Comparison of ENCODE assay signal across 10 cellular contexts in genomic region chr18:66872277-66872676, GRCh38.
A peak's percentile ranks its signal among the peaks of the same experiment; 100 is the strongest.
DNase-seq lines count a peak whose midpoint lies in the region; TF ChIP-seq lines count a peak whose summit lies in the region.
"Had no signal": no experiment of that assay in that cellular context is flagged by ENCODE, and none has a peak within 500 bp of the region (broad histone marks: within the 10 kb centered on the region; RNA-seq: fewer than 3 reads in every experiment).

No MANE protein-coding gene starts in this region.

- H3K36me3 ChIP-seq in Caco-2 (ENCODE audit: control insufficient read depth, insufficient read depth, low read length): no peaks in the 10 kb centered on the region

- no peak overlapping the region for H3K27ac Mint-ChIP-seq in osteocyte (ENCODE audit: unreplicated experiment)
- H3K27ac Mint-ChIP-seq in immature natural killer cell: no peak overlapping the region
- no peak overlapping the region for H3K27ac Mint-ChIP-seq in Caco-2 (ENCODE audit: unreplicated experiment)
- H3K27ac Mint-ChIP-seq: IgD-negative memory B cell had no signal

- no TSS peak for BruUV-seq in Caco-2 (replicated peaks; lab: Mats Ljungman, UMichigan)

- intact Hi-C loops in Caco-2 (cut with micrococcal nuclease; ENCODE audit: unreplicated experiment): no loop called here

- H3K4me1 Mint-ChIP-seq in osteocyte (ENCODE audit: unreplicated experiment) (no peaks in the 10 kb centered on the region), immature natural killer cell (no peaks in the 10 kb centered on the region), Caco-2 (ENCODE audit: low read depth, unreplicated experiment) (no peaks in the 10 kb centered on the region)
- H3K4me1 Mint-ChIP-seq: IgD-negative memory B cell had no signal

- TF ChIP-seq CTCF in cardiac fibroblast (IDR thresholded peaks at IDR 0.05; ENCODE audit: low read depth, low read length) (no peak), osteocyte (IDR thresholded peaks at IDR 0.05) (peak; percentile 54), Caco-2 (IDR thresholded peaks at IDR 0.05; ENCODE audit: insufficient read depth in 1 of 2, low read depth in 1 of 2, low read length in 1 of 2, severe bottlenecking in 1 of 2, unreplicated experiment in 1 of 2) (no peak)

- H3K27me3 ChIP-seq in Caco-2 (replicated peaks; ENCODE audit: control insufficient read depth, insufficient read depth, low read length): no peaks in the 10 kb centered on the region

- H3K27me3 Mint-ChIP-seq in osteocyte (ENCODE audit: unreplicated experiment): peaks cover 12% of the 10 kb centered on the region
- no peaks in the 10 kb centered on the region for H3K27me3 Mint-ChIP-seq in immature natural killer cell (ENCODE audit: low read depth in 3 of 3)
- H3K27me3 Mint-ChIP-seq in Caco-2 (ENCODE audit: insufficient read depth, unreplicated experiment): no peaks in the 10 kb centered on the region
- H3K27me3 Mint-ChIP-seq: IgD-negative memory B cell had no signal

- no peaks in the 10 kb centered on the region for H3K4me1 ChIP-seq in Caco-2

- DNase-seq in Jurkat, Clone E6-1 (ENCODE audit: low read depth, low spot score): peak; percentile 2
- peak; percentile 7 for DNase-seq in NCI-H345 (lab: John Stamatoyannopoulos, UW)
- DNase-seq in cardiac fibroblast (ENCODE audit: low read depth in 2 of 2): peak; percentile 29
- DNase-seq in osteocyte (ENCODE audit: extremely low spot score, unreplicated experiment): no peak
- no peak for DNase-seq in DMS114 treated with DMSO at 0.1 percent for 48 hours (lab: John Stamatoyannopoulos, UW; ENCODE audit: unreplicated experiment)
- no peak for DNase-seq in immature natural killer cell
- DNase-seq in Caco-2: no peak
- DNase-seq: substantia nigra had no signal

- POLR2A ChIA-PET in Caco-2 (lab: Charles Lee): no interaction called here

- CTCF ChIA-PET in Caco-2 (lab: Charles Lee): no interaction called here

- H3K9me3 Mint-ChIP-seq in osteocyte (ENCODE audit: unreplicated experiment) (no peaks in the 10 kb centered on the region), immature natural killer cell (peaks cover 0 to 12% (median 7%) of the 10 kb centered on the region in 6 donors), Caco-2 (ENCODE audit: unreplicated experiment) (no peaks in the 10 kb centered on the region)
- H3K9me3 Mint-ChIP-seq: IgD-negative memory B cell had no signal

- H3K36me3 Mint-ChIP-seq in osteocyte (ENCODE audit: unreplicated experiment): no peaks in the 10 kb centered on the region
- H3K36me3 Mint-ChIP-seq in immature natural killer cell: no peaks in the 10 kb centered on the region
- H3K36me3 Mint-ChIP-seq in Caco-2 (ENCODE audit: insufficient read depth, unreplicated experiment): no peaks in the 10 kb centered on the region
- H3K36me3 Mint-ChIP-seq: IgD-negative memory B cell had no signal

- H3K4me3 Mint-ChIP-seq in osteocyte (ENCODE audit: unreplicated experiment) (no peak overlapping the region), immature natural killer cell (no peak overlapping the region), Caco-2 (ENCODE audit: unreplicated experiment) (no peak overlapping the region)
- H3K4me3 Mint-ChIP-seq: IgD-negative memory B cell had no signal

- no peak overlapping the region for H3K4me3 ChIP-seq in Jurkat, Clone E6-1 (ENCODE audit: low read length)
- no peak overlapping the region for H3K4me3 ChIP-seq in cardiac fibroblast (replicated peaks in 1 of 2; ENCODE audit: low read depth in 2 of 2, low read length in 2 of 2)
- H3K4me3 ChIP-seq in Caco-2 (ENCODE audit: low read depth, low read length): no peak overlapping the region
- H3K4me3 ChIP-seq: skin epidermis had no signal

- H3K9me3 ChIP-seq in Caco-2: no peaks in the 10 kb centered on the region

Comparison
In these comparisons a context has a peak if more than half of its experiments do, and no peak if none do; other contexts are left out.
1. DNase-seq: peak in Jurkat, Clone E6-1 (single experiment), NCI-H345 (single experiment) and cardiac fibroblast (2 of 2); none in osteocyte (single experiment), DMS114 treated with DMSO at 0.1 percent for 48 hours (single experiment), immature natural killer cell (0 of 3) and Caco-2 (0 of 2).